9 cellular contexts compared by ENCODE assay signal in genomic region chr6:17725083-17725482, GRCh38. TPM values are rescaled to one million over a fixed set of nuclear protein-coding genes. Genes with fewer than 3 reads are reported as not detected.
DNase-seq lines count a peak whose midpoint lies in the region; ATAC-seq and TF ChIP-seq lines count a peak whose summit lies in the region.
"Had no signal": no experiment of that assay in that cellular context is flagged by ENCODE, and none has a peak within 500 bp of the region (broad histone marks: within the 10 kb centered on the region; RNA-seq: fewer than 3 reads in every experiment).

No MANE protein-coding gene starts in this region.

- intact Hi-C loops in mammary epithelial cell (cut with micrococcal nuclease) (no loop called here), MCF 10A (cut with micrococcal nuclease) (no loop called here)

- no peaks in the 10 kb centered on the region for H3K79me2 ChIP-seq in mammary epithelial cell (ENCODE audit: insufficient read depth, low read length)

- H3K36me3 Mint-ChIP-seq in MCF 10A (ENCODE audit: insufficient read depth, unreplicated experiment) = no peaks in the 10 kb centered on the region

- H3K36me3 ChIP-seq in mammary epithelial cell (ENCODE audit: insufficient read depth, low read length) (no peaks in the 10 kb centered on the region), SK-N-MC (ENCODE audit: insufficient read depth, low read length) (no peaks in the 10 kb centered on the region)

- H3K9me3 ChIP-seq in mammary epithelial cell (replicated peaks; ENCODE audit: insufficient read depth, low read length) (no peaks in the 10 kb centered on the region), SK-N-MC (ENCODE audit: low read depth, low read length) (no peaks in the 10 kb centered on the region)

- CTCF ChIA-PET in mammary epithelial cell (lab: Charles Lee; ENCODE audit: low non-redundant PET) (no interaction called here), MCF 10A (lab: Yijun Ruan, JAX) (no interaction called here)

- H2AFZ ChIP-seq in mammary epithelial cell (ENCODE audit: low read depth, low read length) = peak overlapping the region; percentile 79

- in situ Hi-C loops in mammary epithelial cell (cut with MboI; ENCODE audit: low sequenced_read_pairs in 2 of 2) = no loop called here
- in situ Hi-C loops in ACHN (cut with HindIII; ENCODE audit: low pct_ligation_motif_present, low pct_unique_long_range_greater_than_20kb, low sequenced_read_pairs) = no loop called here

- H3K27me3 Mint-ChIP-seq in MCF 10A (ENCODE audit: insufficient read depth, unreplicated experiment) = no peaks in the 10 kb centered on the region

- ATAC-seq in GM19395 (IDR thresholded peaks at IDR 0.05; ENCODE audit: unreplicated experiment) (no peak), GM19452 (IDR thresholded peaks at IDR 0.05; ENCODE audit: unreplicated experiment) (no peak)

- no peak overlapping the region for H3K4me3 ChIP-seq in mammary epithelial cell (replicated peaks in 1 of 3; ENCODE audit: insufficient read depth in 1 of 3, low read depth in 2 of 3, low read length in 3 of 3)
- peak overlapping the region; percentile 38; the same call in 1 of the 2 replicates for H3K4me3 ChIP-seq in SK-N-MC

- H3K9me3 Mint-ChIP-seq in MCF 10A (ENCODE audit: unreplicated experiment) = no peaks in the 10 kb centered on the region

- no TSS peak for BruUV-seq in mammary epithelial cell (replicated peaks; lab: Mats Ljungman, UMichigan)
- BruUV-seq in MCF 10A (replicated peaks; lab: Mats Ljungman, UMichigan) = no TSS peak

- no peaks in the 10 kb centered on the region for H4K20me1 ChIP-seq in mammary epithelial cell (ENCODE audit: insufficient read depth, low read length)

- no peak overlapping the region for H3K4me2 ChIP-seq in mammary epithelial cell (ENCODE audit: insufficient read depth, low read depth, low read length)

- H3K9ac ChIP-seq in mammary epithelial cell (ENCODE audit: insufficient read depth, low read length) (no peak overlapping the region), SK-N-MC (ENCODE audit: insufficient read length) (peak overlapping the region; percentile 27)

- WGBS in mammary epithelial cell (ENCODE audit: low coverage, missing lambda C conversion rate) = 32% methylated on average over 6 of the region's 6 CpGs

- POLR2A ChIA-PET in MCF 10A (lab: Yijun Ruan, JAX) = no interaction called here

- no peak overlapping the region for H3K27ac Mint-ChIP-seq in MCF 10A (ENCODE audit: low read depth, unreplicated experiment)
- H3K27ac Mint-ChIP-seq: B cell had no signal

- dilution Hi-C loops in mammary epithelial cell (cut with HindIII; ENCODE audit: low sequenced_read_pairs) = no loop called here

- H3K27ac ChIP-seq in mammary epithelial cell (ENCODE audit: insufficient read depth, low read depth, low read length) = no peak overlapping the region
- peak overlapping the region; percentile 78 for H3K27ac ChIP-seq in SK-N-MC

- peaks cover 8% of the 10 kb centered on the region for H3K4me1 ChIP-seq in mammary epithelial cell (ENCODE audit: insufficient read depth, low read length)

- H3K4me3 Mint-ChIP-seq in MCF 10A (ENCODE audit: unreplicated experiment) = no peak overlapping the region
- H3K4me3 Mint-ChIP-seq: B cell had no signal

- no peaks in the 10 kb centered on the region for H3K27me3 ChIP-seq in mammary epithelial cell (ENCODE audit: insufficient read depth, low read length)

- peaks cover 5% of the 10 kb centered on the region for H3K4me1 Mint-ChIP-seq in MCF 10A (ENCODE audit: insufficient read depth, unreplicated experiment)
- H3K4me1 Mint-ChIP-seq: B cell had no signal

- TF ChIP-seq CTCF in mammary epithelial cell (conservative IDR thresholded peaks at IDR 0.05 in 1 of 2, IDR thresholded peaks at IDR 0.05 in 1 of 2; ENCODE audit: extremely low read depth in 1 of 2, insufficient read depth in 1 of 2, low read depth in 1 of 2, low read length in 2 of 2) (no peak), MCF 10A (IDR thresholded peaks at IDR 0.05; ENCODE audit: unreplicated experiment) (no peak)

- DNase-seq in mammary epithelial cell = no peak
- DNase-seq in MCF 10A (ENCODE audit: unreplicated experiment) = no peak
- peak; percentile 66 for DNase-seq in SK-N-MC (ENCODE audit: low read depth, low spot score)
- DNase-seq in hepatic stellate cell (ENCODE audit: low spot score) = peak; percentile 60
- no peak for DNase-seq in SIG-M5 (lab: John Stamatoyannopoulos, UW)
- DNase-seq in ACHN = no peak

RNA-seq across cellular contexts. Expression of gene NUP153, which starts 18.4 kb away (rescaled TPM):
- total RNA-seq in mammary epithelial cell = 10 to 100 TPM; 32.3 to 34.8 TPM
- polyA plus RNA-seq in mammary epithelial cell = 25.4 TPM
- polyA minus RNA-seq in mammary epithelial cell = 34.0 TPM
- total RNA-seq in MCF 10A (2022) = 33.3 and 36.5 TPM in 2 replicates

Comparison
In these comparisons a context has a peak if more than half of its experiments do, and no peak if none do; other contexts are left out.
1. DNase-seq: peak in SK-N-MC (single experiment) and hepatic stellate cell (single experiment); none in mammary epithelial cell (single experiment), MCF 10A (single experiment), SIG-M5 (single experiment) and ACHN (single experiment).